13 cellular contexts compared by ENCODE assay signal in the genomic region with DNA sequence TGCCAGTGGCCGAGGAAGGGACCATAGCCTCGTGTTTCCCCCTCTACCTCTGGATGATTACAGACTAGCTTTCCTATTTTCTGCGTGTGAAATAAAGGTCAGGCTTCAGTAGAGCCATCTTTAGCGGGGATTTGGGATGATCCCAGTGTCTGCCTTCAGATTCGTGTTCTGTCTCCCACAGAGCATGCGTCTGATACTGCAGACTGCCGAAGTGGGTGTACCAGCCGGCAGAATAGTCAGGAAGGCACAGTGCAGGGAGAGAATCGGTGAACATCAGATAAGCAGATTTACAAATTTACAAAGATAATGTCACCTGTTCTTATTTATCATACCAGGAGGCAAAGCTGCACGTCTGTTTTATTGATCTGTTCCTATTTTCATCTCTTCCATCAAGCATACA. TPM values are rescaled to one million over a fixed set of nuclear protein-coding genes. Genes with fewer than 3 reads are reported as not detected.
DNase-seq lines count a peak whose midpoint lies in the region; ATAC-seq and TF ChIP-seq lines count a peak whose summit lies in the region.
"Had no signal": no experiment of that assay in that cellular context is flagged by ENCODE, and none has a peak within 500 bp of the region (broad histone marks: within the 10 kb centered on the region; RNA-seq: fewer than 3 reads in every experiment).

No MANE protein-coding gene starts in this region.

- no peak overlapping the region for H3K9ac ChIP-seq in mammary epithelial cell (ENCODE audit: insufficient read depth, low read length)
- H3K9ac ChIP-seq in H9 (ENCODE audit: extremely low read depth, insufficient read length, low read length) = no peak overlapping the region
- H3K9ac ChIP-seq: BLaER1 treated with 17β-estradiol and CSF1 and Interleukin-3, amounts not matched to agents 10 nM and 100 nM had no signal

- no peaks in the 10 kb centered on the region for H3K27me3 Mint-ChIP-seq in nephron progenitor cell (ENCODE audit: low read depth, poor library complexity)
- H3K27me3 Mint-ChIP-seq in H9 (ENCODE audit: low read depth) = no peaks in the 10 kb centered on the region

- CTCF ChIA-PET in mammary epithelial cell (lab: Charles Lee; ENCODE audit: low non-redundant PET) (no interaction called here), Panc1 (lab: Charles Lee) (no interaction called here)

- ATAC-seq in Panc1 = no peak
- ATAC-seq: GM23338 had no signal

- WGBS in mammary epithelial cell (ENCODE audit: low coverage, missing lambda C conversion rate) = 97% methylated on average over 9 of the region's 10 CpGs
- WGBS in H9 (ENCODE audit: extremely low coverage, insufficient read length, low lambda C conversion rate) = no CpG with 5 or more reads among the region's 10 CpGs

- no peaks in the 10 kb centered on the region for H3K23me2 ChIP-seq in H9 (ENCODE audit: insufficient read length, low read depth, low read length, poor library complexity, severe bottlenecking)

- H3K4me3 ChIP-seq in mammary epithelial cell (replicated peaks in 1 of 3; ENCODE audit: insufficient read depth in 1 of 3, low read depth in 2 of 3, low read length in 3 of 3) (no peak overlapping the region), breast epithelium (no peak overlapping the region), Panc1 (ENCODE audit: low read depth in 2 of 2, low read length in 2 of 2) (no peak overlapping the region)
- H3K4me3 ChIP-seq: BLaER1 treated with 17β-estradiol and CSF1 and Interleukin-3, amounts not matched to agents 10 nM and 100 nM; GM23338 had no signal

- no peak overlapping the region for H3K14ac ChIP-seq in H9 (ENCODE audit: insufficient read depth, low read length)

- POLR2A ChIA-PET in Panc1 (lab: Charles Lee) = no interaction called here

- H3K9me3 Mint-ChIP-seq in nephron progenitor cell (no peaks in the 10 kb centered on the region), H9 (no peaks in the 10 kb centered on the region)
- H3K9me3 Mint-ChIP-seq: CD4-positive, CD25-positive, alpha-beta regulatory T cell; GM23338 had no signal

- H3K36me3 ChIP-seq in mammary epithelial cell (ENCODE audit: insufficient read depth, low read length) = peaks cover 43% of the 10 kb centered on the region
- H3K36me3 ChIP-seq in breast epithelium = peaks cover 15% of the 10 kb centered on the region
- peaks cover 58% of the 10 kb centered on the region for H3K36me3 ChIP-seq in Panc1 (ENCODE audit: control insufficient read depth, insufficient read depth, low read length)
- H3K36me3 ChIP-seq: BLaER1 treated with 17β-estradiol and CSF1 and Interleukin-3, amounts not matched to agents 10 nM and 100 nM had no signal

- dilution Hi-C loops in mammary epithelial cell (cut with HindIII; ENCODE audit: low sequenced_read_pairs) = no loop called here

- H3K18ac ChIP-seq in H9 (ENCODE audit: insufficient read length, low read depth, low read length) = no peak overlapping the region

- H4K91ac ChIP-seq in H9 (ENCODE audit: insufficient read length, low read depth, low read length) = no peak overlapping the region

- no peak overlapping the region for H2AK5ac ChIP-seq in H9 (ENCODE audit: insufficient read length, low read length)

- TF ChIP-seq CTCF in mammary epithelial cell (conservative IDR thresholded peaks at IDR 0.05 in 1 of 2, IDR thresholded peaks at IDR 0.05 in 1 of 2; ENCODE audit: extremely low read depth in 1 of 2, insufficient read depth in 1 of 2, low read depth in 1 of 2, low read length in 2 of 2) (no peak), breast epithelium (IDR thresholded peaks at IDR 0.05) (no peak), Panc1 (IDR thresholded peaks at IDR 0.05) (no peak), nephron progenitor cell (IDR thresholded peaks at IDR 0.05) (no peak), H9 (conservative IDR thresholded peaks at IDR 0.05) (no peak)

- H3K27ac Mint-ChIP-seq in nephron progenitor cell (peak overlapping the region; percentile 36), H9 (no peak overlapping the region)
- H3K27ac Mint-ChIP-seq: CD4-positive, CD25-positive, alpha-beta regulatory T cell; GM23338 had no signal

- H3K27me3 ChIP-seq in mammary epithelial cell (ENCODE audit: insufficient read depth, low read length) (no peaks in the 10 kb centered on the region), breast epithelium (no peaks in the 10 kb centered on the region), Panc1 (ENCODE audit: control insufficient read depth, insufficient read depth, low read length) (no peaks in the 10 kb centered on the region), H9 (ENCODE audit: insufficient read depth, low read length) (no peaks in the 10 kb centered on the region)

- no peak overlapping the region for H3K56ac ChIP-seq in H9 (ENCODE audit: insufficient read length, low read depth, low read length)

- H3K4me1 Mint-ChIP-seq in nephron progenitor cell (peaks cover 12% of the 10 kb centered on the region), H9 (no peaks in the 10 kb centered on the region)
- H3K4me1 Mint-ChIP-seq: CD4-positive, CD25-positive, alpha-beta regulatory T cell; GM23338 had no signal

- H3K23ac ChIP-seq in H9 (ENCODE audit: insufficient read length, low read depth, low read length) = no peak overlapping the region

- no peak overlapping the region for H4K5ac ChIP-seq in H9 (ENCODE audit: insufficient read length, low read depth, low read length)

- no peak overlapping the region for H3K27ac ChIP-seq in mammary epithelial cell (ENCODE audit: insufficient read depth, low read depth, low read length)
- no peak overlapping the region for H3K27ac ChIP-seq in breast epithelium
- no peak overlapping the region for H3K27ac ChIP-seq in Panc1 (ENCODE audit: low read length)
- H3K27ac ChIP-seq in H9 (ENCODE audit: insufficient read length, low read depth, low read length) = no peak overlapping the region
- H3K27ac ChIP-seq: BLaER1 treated with 17β-estradiol and CSF1 and Interleukin-3, amounts not matched to agents 10 nM and 100 nM had no signal

- H3K79me2 ChIP-seq in mammary epithelial cell (ENCODE audit: insufficient read depth, low read length) = peaks cover 80% of the 10 kb centered on the region
- H3K79me2 ChIP-seq in H9 (ENCODE audit: insufficient read depth, low read length) = no peaks in the 10 kb centered on the region

- no peak overlapping the region for H2BK120ac ChIP-seq in H9 (ENCODE audit: low read depth, low read length, poor library complexity, severe bottlenecking)

- H2AFZ ChIP-seq in mammary epithelial cell (ENCODE audit: low read depth, low read length) = no peak overlapping the region
- H2AFZ ChIP-seq in H9 (ENCODE audit: low read length) = no peak overlapping the region
- H2AFZ ChIP-seq: GM23338 had no signal

- no peak overlapping the region for H3K4ac ChIP-seq in H9 (ENCODE audit: low read depth, low read length)

- no peak overlapping the region for H2BK15ac ChIP-seq in H9 (ENCODE audit: low read depth, low read length)

- no peak overlapping the region for H4K8ac ChIP-seq in H9 (replicated peaks; ENCODE audit: insufficient read length, low read depth, low read length)

- H4K20me1 ChIP-seq in mammary epithelial cell (ENCODE audit: insufficient read depth, low read length) (no peaks in the 10 kb centered on the region), H9 (ENCODE audit: control insufficient read depth, insufficient read depth, insufficient read length) (no peaks in the 10 kb centered on the region)

- BruUV-seq in mammary epithelial cell (replicated peaks; lab: Mats Ljungman, UMichigan) = TSS peak; percentile 3
- TSS peak; percentile 28 for BruUV-seq in Panc1 (replicated peaks; lab: Mats Ljungman, UMichigan)

- no peak overlapping the region for H2BK20ac ChIP-seq in H9 (ENCODE audit: low read depth, low read length, poor library complexity, severe bottlenecking)

- no peak overlapping the region for H2BK5ac ChIP-seq in H9 (ENCODE audit: insufficient read length, low read length)

- H3K9me3 ChIP-seq in mammary epithelial cell (replicated peaks; ENCODE audit: insufficient read depth, low read length) = no peaks in the 10 kb centered on the region
- H3K9me3 ChIP-seq in breast epithelium = no peaks in the 10 kb centered on the region
- H3K9me3 ChIP-seq in Panc1 (ENCODE audit: control insufficient read depth, insufficient read depth, low read depth, low read length) = no peaks in the 10 kb centered on the region
- H3K9me3 ChIP-seq in H9 (ENCODE audit: control insufficient read depth, low read depth, low read length) = no peaks in the 10 kb centered on the region
- H3K9me3 ChIP-seq: BLaER1 treated with 17β-estradiol and CSF1 and Interleukin-3, amounts not matched to agents 10 nM and 100 nM had no signal

- H3K4me2 ChIP-seq in mammary epithelial cell (ENCODE audit: insufficient read depth, low read depth, low read length) = no peak overlapping the region
- no peak overlapping the region for H3K4me2 ChIP-seq in H9 (ENCODE audit: insufficient read depth, insufficient read length, low read length)
- H3K4me2 ChIP-seq: GM23338 had no signal

- peaks cover 4% of the 10 kb centered on the region for H3K79me1 ChIP-seq in H9 (ENCODE audit: insufficient read depth, low read depth, low read length, poor library complexity, severe bottlenecking)

- H2BK12ac ChIP-seq in H9 (ENCODE audit: insufficient read length, low read depth, low read length) = no peak overlapping the region

- no peak overlapping the region for H3K4me3 Mint-ChIP-seq in nephron progenitor cell
- H3K4me3 Mint-ChIP-seq in H9 = no peak overlapping the region
- H3K4me3 Mint-ChIP-seq: CD4-positive, CD25-positive, alpha-beta regulatory T cell; GM23338 had no signal

- DNase-seq in mammary epithelial cell (no peak), breast epithelium (ENCODE audit: low spot score in 2 of 2) (no peak), Ammon's horn (ENCODE audit: low spot score) (peak; percentile 71), Panc1 (ENCODE audit: low read depth, low spot score) (no peak), nephron progenitor cell (no peak), DMS153 (lab: John Stamatoyannopoulos, UW) (no peak), H9 (no peak)
- DNase-seq: 8988T; AML-193; CD4-positive, CD25-positive, alpha-beta regulatory T cell; H7 had no signal

- H3K4me1 ChIP-seq in mammary epithelial cell (ENCODE audit: insufficient read depth, low read length) (no peaks in the 10 kb centered on the region), breast epithelium (no peaks in the 10 kb centered on the region), Panc1 (ENCODE audit: control insufficient read depth, insufficient read depth, low read length) (no peaks in the 10 kb centered on the region), H9 (ENCODE audit: insufficient read depth, low read length) (no peaks in the 10 kb centered on the region)

- H3K36me3 Mint-ChIP-seq in nephron progenitor cell (ENCODE audit: low read depth) (peaks cover 62% of the 10 kb centered on the region), H9 (ENCODE audit: insufficient read depth in 1 of 3, low read depth in 3 of 3) (peaks cover 58 to 92% (median 81%) of the 10 kb centered on the region in 3 experiments; a peak in 6 of 7 replicates)
- H3K36me3 Mint-ChIP-seq: CD4-positive, CD25-positive, alpha-beta regulatory T cell had no signal

- TF ChIP-seq POLR2A in breast epithelium (IDR thresholded peaks at IDR 0.05) = no peak

- in situ Hi-C loops in mammary epithelial cell (cut with MboI; ENCODE audit: low sequenced_read_pairs in 2 of 2) = no loop called here
- in situ Hi-C loops in Panc1 (cut with HindIII; ENCODE audit: low pct_unique_long_range_greater_than_20kb, low sequenced_read_pairs) = no loop called here

- H3T11ph ChIP-seq in H9 (ENCODE audit: low read length) = no peak overlapping the region

- intact Hi-C loops in mammary epithelial cell (cut with micrococcal nuclease) = no loop called here
- intact Hi-C loops in breast epithelium (cut with DNase I; ENCODE audit: low total_unique reads) = loop anchor here (5.0 kb wide), 1 partner anchor 1157 kb away; no protein-coding TSS in a partner anchor
- intact Hi-C loops in Panc1 (cut with micrococcal nuclease; ENCODE audit: unreplicated experiment) = no loop called here

RNA-seq across cellular contexts. Expression of a gene that starts 11.1 kb away (rescaled TPM):
- total RNA-seq in mammary epithelial cell (100 to 1,000 TPM; 312 to 394 TPM), breast epithelium (100 to 1,000 TPM; 283 to 306 (median 285) TPM), Panc1 (2021; ENCODE audit: unreplicated experiment) (503 TPM), H9 (2021) (224 and 226 TPM in 2 replicates)
- polyA plus RNA-seq in mammary epithelial cell = 122 TPM
- 272 TPM for polyA minus RNA-seq in mammary epithelial cell
- 500 TPM for polyA plus RNA-seq in Panc1 (2012; ENCODE audit: insufficient read length)
